ENCODE assay signal across 21 cellular contexts in the genomic region with DNA sequence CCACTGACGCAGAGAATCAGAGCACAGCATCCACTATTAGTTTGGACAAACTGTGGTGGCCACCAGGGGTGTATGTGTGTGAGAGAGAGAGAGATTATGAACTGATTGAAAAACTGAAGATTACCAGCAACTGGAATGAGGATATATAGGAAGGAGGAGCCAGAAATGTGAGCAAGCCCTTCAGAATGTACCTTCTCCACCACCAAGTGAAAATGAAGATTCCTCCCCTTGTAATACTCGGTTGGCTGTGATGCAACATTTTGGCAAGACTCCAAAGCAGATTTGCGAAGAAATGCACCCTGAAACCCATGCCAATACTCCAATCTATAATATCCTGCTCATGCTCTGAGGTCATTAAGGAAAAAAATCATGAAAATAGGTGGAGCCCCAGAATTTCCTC.
A peak's percentile ranks its signal among the peaks of the same experiment; 100 is the strongest.
DNase-seq lines count a peak whose midpoint lies in the region; ATAC-seq, FAIRE-seq and TF ChIP-seq lines count a peak whose summit lies in the region.
"Had no signal": no experiment of that assay in that cellular context is flagged by ENCODE, and none has a peak within 500 bp of the region (broad histone marks: within the 10 kb centered on the region; RNA-seq: fewer than 3 reads in every experiment).

No MANE protein-coding gene starts in this region.

- TF ChIP-seq CTCF in omental fat pad (IDR thresholded peaks at IDR 0.05), result no peak

- no peak for FAIRE-seq in GM19239 (lab: Jason Lieb, UNC)
- FAIRE-seq: GM12891, K562, RCC 7860 had no signal

- H3K27me3 ChIP-seq in MG63, result no peaks in the 10 kb centered on the region

- DNase-seq in AG20443 (ENCODE audit: low spot score) (peak; percentile 25), MG63 (peak; percentile 21), epithelial cell of prostate (ENCODE audit: low read depth, low spot score) (peak; percentile 26), omental fat pad (ENCODE audit: low spot score) (no peak), occipital lobe (lab: John Stamatoyannopoulos, UW) (no peak), GM19239 (ENCODE audit: insufficient read length, low spot score) (no peak), HPDE6-E6E7 (ENCODE audit: extremely low spot score) (no peak), hepatic stellate cell (ENCODE audit: low spot score) (no peak)
- DNase-seq: activated CD4-positive, alpha-beta T cell treated with anti-CD3 and anti-CD28 coated beads, Interleukin-2, amount 50 U/mL, for 4 hours; activated effector memory CD4-positive, alpha-beta T cell treated with Interleukin-2 at 50 U/mL for 16 hours; CD4-positive, alpha-beta memory T cell; effector CD4-positive, alpha-beta T cell; NCI-H1092; NCI-H2029 treated with DMSO at 0.1 percent for 48 hours; NCI-H446; right cardiac atrium; T-helper 2 cell had no signal

- ATAC-seq in omental fat pad (ENCODE audit: low FRiP score), result peak; percentile 80
- ATAC-seq: K562, right cardiac atrium, WTC11 had no signal

- H3K36me3 ChIP-seq in MG63, result no peaks in the 10 kb centered on the region

- peak overlapping the region; percentile 41 for H3K27ac ChIP-seq in epithelial cell of prostate

- H3K4me3 ChIP-seq in MG63, result no peak overlapping the region
- H3K4me3 ChIP-seq: K562 had no signal

- no peaks in the 10 kb centered on the region for H3K9me3 ChIP-seq in MG63

Comparison
In these comparisons a context has a peak if more than half of its experiments do, and no peak if none do; other contexts are left out.
1. DNase-seq: peak in AG20443 (single experiment), MG63 (single experiment) and epithelial cell of prostate (single experiment); none in omental fat pad (single experiment), occipital lobe (single experiment), GM19239 (single experiment), HPDE6-E6E7 (single experiment) and hepatic stellate cell (single experiment).